8 cellular contexts compared by ENCODE assay signal in genomic region chr13:28636677-28637317, GRCh38. TPM values are rescaled to one million over a fixed set of nuclear protein-coding genes. Genes with fewer than 3 reads are reported as not detected.
DNase-seq lines count a peak whose midpoint lies in the region; ATAC-seq and TF ChIP-seq lines count a peak whose summit lies in the region.

No MANE protein-coding gene starts in this region.

- H3K9me3 ChIP-seq in endodermal cell (ENCODE audit: control insufficient read depth, low read length) (no peaks in the 10 kb centered on the region), mucosa of descending colon (no peaks in the 10 kb centered on the region), thyroid gland (no peaks in the 10 kb centered on the region)

- H3K27ac ChIP-seq in endodermal cell (ENCODE audit: low read depth, low read length) (no peak overlapping the region), thyroid gland (no peak overlapping the region)

- no peaks in the 10 kb centered on the region for H3K36me3 ChIP-seq in endodermal cell (ENCODE audit: control insufficient read depth, insufficient read depth, low read length)
- H3K36me3 ChIP-seq in mucosa of descending colon (ENCODE audit: low read depth) = no peaks in the 10 kb centered on the region
- no peaks in the 10 kb centered on the region for H3K36me3 ChIP-seq in thyroid gland

- no peaks in the 10 kb centered on the region for H3K27me3 ChIP-seq in endodermal cell (ENCODE audit: control insufficient read depth, insufficient read depth, low read length, poor library complexity, severe bottlenecking)
- no peaks in the 10 kb centered on the region for H3K27me3 ChIP-seq in thyroid gland

- CTCF ChIA-PET in activated CD4-positive, alpha-beta memory T cell treated with anti-CD3 and anti-CD28 coated beads for 36 hours (lab: Charles Lee) = interaction anchor here (0.7 to 1.3 kb wide), 10 partner anchors 12 to 314 kb away, joined by 3 to 6 read pairs (median 3); no protein-coding TSS in a partner anchor

- H3K27ac Mint-ChIP-seq in activated CD4-positive, alpha-beta memory T cell treated with anti-CD3 and anti-CD28 coated beads for 36 hours = no peak overlapping the region
- no peak overlapping the region for H3K27ac Mint-ChIP-seq in endodermal cell

- no peak for TF ChIP-seq POLR2A in thyroid gland (IDR thresholded peaks at IDR 0.05)

- H3K4me1 ChIP-seq in endodermal cell (ENCODE audit: control insufficient read depth, insufficient read depth, low read length) (peaks cover 6% of the 10 kb centered on the region), mucosa of descending colon (ENCODE audit: low read depth) (no peaks in the 10 kb centered on the region), thyroid gland (peaks cover 19 to 32% of the 10 kb centered on the region in 2 donors)

- POLR2A ChIA-PET in activated CD4-positive, alpha-beta memory T cell treated with anti-CD3 and anti-CD28 coated beads for 36 hours (lab: Charles Lee) = no interaction called here

- H3K36me3 Mint-ChIP-seq in activated CD4-positive, alpha-beta memory T cell treated with anti-CD3 and anti-CD28 coated beads for 36 hours = no peaks in the 10 kb centered on the region
- no peaks in the 10 kb centered on the region for H3K36me3 Mint-ChIP-seq in endodermal cell (ENCODE audit: low read depth)

- peaks cover 6% of the 10 kb centered on the region for H3K4me1 Mint-ChIP-seq in activated CD4-positive, alpha-beta memory T cell treated with anti-CD3 and anti-CD28 coated beads for 36 hours (ENCODE audit: low read depth)
- H3K4me1 Mint-ChIP-seq in endodermal cell = peaks cover 7% of the 10 kb centered on the region

- intact Hi-C loops in activated CD4-positive, alpha-beta memory T cell treated with anti-CD3 and anti-CD28 coated beads for 36 hours (cut with micrococcal nuclease) = loop anchor here (1.0 to 10.0 kb wide), 6 partner anchors 23 to 582 kb away; partner anchors contain the start of gene POMP
- intact Hi-C loops in mucosa of descending colon (cut with DNase I, micrococcal nuclease) = loop anchor here (5.0 to 10.0 kb wide), 2 partner anchors 109 to 312 kb away; no protein-coding TSS in a partner anchor
- intact Hi-C loops in thyroid gland (cut with DNase I) = loop anchor here (5.0 to 10.0 kb wide), 2 partner anchors 104 to 312 kb away; no protein-coding TSS in a partner anchor

- H3K9me3 Mint-ChIP-seq in activated CD4-positive, alpha-beta memory T cell treated with anti-CD3 and anti-CD28 coated beads for 36 hours = no peaks in the 10 kb centered on the region
- no peaks in the 10 kb centered on the region for H3K9me3 Mint-ChIP-seq in endodermal cell

- DNase-seq in activated CD4-positive, alpha-beta T cell treated with anti-CD3 and anti-CD28 coated beads for 24 hours (ENCODE audit: low read depth in 2 of 2) = peak; percentile 33 to 37
- DNase-seq in activated CD4-positive, alpha-beta T cell treated with anti-CD3 and anti-CD28 coated beads for 1 hour = no peak
- DNase-seq in NCI-H460 (ENCODE audit: extremely low read depth, low read depth) = peak; percentile 33
- DNase-seq in activated CD4-positive, alpha-beta memory T cell treated with anti-CD3 and anti-CD28 coated beads for 36 hours = peak; percentile 72
- peak; percentile 87 for DNase-seq in endodermal cell
- peak in 2 of 3 donors; percentile 51 to 71 for DNase-seq in mucosa of descending colon
- DNase-seq in thyroid gland = peak; percentile 62 to 65

- peaks cover 27% of the 10 kb centered on the region for H3K27me3 Mint-ChIP-seq in activated CD4-positive, alpha-beta memory T cell treated with anti-CD3 and anti-CD28 coated beads for 36 hours
- no peaks in the 10 kb centered on the region for H3K27me3 Mint-ChIP-seq in endodermal cell (ENCODE audit: insufficient read depth)

- ATAC-seq in HG02943 (IDR thresholded peaks at IDR 0.05; ENCODE audit: low read depth, unreplicated experiment) = peak; percentile 55
- ATAC-seq in mucosa of descending colon = peak; percentile 96

- H3K4me3 ChIP-seq in endodermal cell (ENCODE audit: low read length) (no peak overlapping the region), mucosa of descending colon (no peak overlapping the region), thyroid gland (replicated peaks in 1 of 3) (no peak overlapping the region)

- H3K4me3 Mint-ChIP-seq in activated CD4-positive, alpha-beta memory T cell treated with anti-CD3 and anti-CD28 coated beads for 36 hours = no peak overlapping the region
- no peak overlapping the region for H3K4me3 Mint-ChIP-seq in endodermal cell

- 39 to 53% methylated on average over 4 to 10 of the region's 10 CpGs for WGBS in endodermal cell (ENCODE audit: insufficient coverage in 1 of 2, insufficient read length in 1 of 2), 2 experiments
- 37 to 47% methylated on average over 10 of the region's 10 CpGs for whole genome bisulfite sequencing in thyroid gland, 2 donors

- no peak overlapping the region for H3K9ac ChIP-seq in endodermal cell (ENCODE audit: extremely low read depth, low read length, poor library complexity, severe bottlenecking)

- TF ChIP-seq CTCF in endodermal cell (conservative IDR thresholded peaks at IDR 0.05) (peak; percentile 85), mucosa of descending colon (IDR thresholded peaks at IDR 0.05) (peak; percentile 86), thyroid gland (IDR thresholded peaks at IDR 0.05) (peak; percentile 58 to 95 (median 88))

RNA-seq across cellular contexts. Expression of gene POMP, which starts 22.1 kb away (rescaled TPM):
- total RNA-seq in NCI-H460 (2014; rRNA removed; shearing (Covaris generic)) = 112 and 120 TPM in 2 replicates
- polyA plus RNA-seq in NCI-H460 (2014; cell fraction: nucleus; rRNA removed) = 41.3 and 58.2 TPM in 2 replicates
- total RNA-seq in activated CD4-positive, alpha-beta memory T cell treated with anti-CD3 and anti-CD28 coated beads for 36 hours = 100 to 1,000 TPM; 123 to 125 TPM
- 10 to 100 TPM; 88.8 to 95.4 TPM for total RNA-seq in endodermal cell
- 95.9 TPM for polyA plus RNA-seq in endodermal cell (2013, experiment 1 of 2)
- 94.3 TPM for polyA plus RNA-seq in endodermal cell (2013, experiment 2 of 2)
- total RNA-seq in mucosa of descending colon = 10 to 100 TPM; 56.9 to 68.4 (median 60.2) TPM
- 10 to 100 TPM; 23.3 to 70.0 (median 45.4) TPM for total RNA-seq in thyroid gland
